In genomic region chr2:98027535-98027934, GRCh38 we compare ENCODE assay signal across 12 cellular contexts. TPM values are rescaled to one million over a fixed set of nuclear protein-coding genes. Genes with fewer than 3 reads are reported as not detected.
A peak's percentile ranks its signal among the peaks of the same experiment; 100 is the strongest.
DNase-seq lines count a peak whose midpoint lies in the region; ATAC-seq and TF ChIP-seq lines count a peak whose summit lies in the region.
"Had no signal": no experiment of that assay in that cellular context is flagged by ENCODE, and none has a peak within 500 bp of the region (broad histone marks: within the 10 kb centered on the region; RNA-seq: fewer than 3 reads in every experiment).

No MANE protein-coding gene starts in this region.

- POLR2A ChIA-PET in activated CD4-positive, alpha-beta memory T cell treated with anti-CD3 and anti-CD28 coated beads, Interleukin-2, amount 10 ng/mL, durations not matched to agents 7 days and 5 days (lab: Charles Lee), result no interaction called here

- H3K27ac ChIP-seq in suprapubic skin, result no peak overlapping the region
- H3K27ac ChIP-seq: adrenal gland had no signal

- H3K9me3 Mint-ChIP-seq in activated CD4-positive, alpha-beta T cell treated with anti-CD3 and anti-CD28 coated beads, Interleukin-2, amount 10 ng/mL, durations not matched to agents 24 days and 14 days, result no peaks in the 10 kb centered on the region
- peaks cover 0 to 1% (median 0%) of the 10 kb centered on the region in 3 donors for H3K9me3 Mint-ChIP-seq in IgD-negative memory B cell
- peaks cover under 1 to 1% of the 10 kb centered on the region in 2 donors for H3K9me3 Mint-ChIP-seq in stimulated activated naive B cell treated with anti-CD40 and anti-IgM and Interleukin-4, amounts not matched to agents 10 μg/mL and 1 μg/mL and 100 μg/mL, for 72 hours
- no peaks in the 10 kb centered on the region for H3K9me3 Mint-ChIP-seq in activated CD4-positive, alpha-beta memory T cell treated with anti-CD3 and anti-CD28 coated beads, Interleukin-2, amount 10 ng/mL, durations not matched to agents 7 days and 5 days
- H3K9me3 Mint-ChIP-seq: T-helper 1 cell treated with Interleukin-12 subunit alpha and Interleukin-12 subunit beta and Interleukin-4 antibody, amounts not matched to agents 30 μg/mL and 1 μg/mL, for 36 hours had no signal

- TF ChIP-seq POLR2A in suprapubic skin (IDR thresholded peaks at IDR 0.05), result no peak

- intact Hi-C loops in activated CD4-positive, alpha-beta T cell treated with anti-CD3 and anti-CD28 coated beads, Interleukin-2, amount 10 ng/mL, durations not matched to agents 24 days and 14 days (cut with micrococcal nuclease), result loop anchor here (1.0 to 5.0 kb wide), 2 partner anchors 14 to 220 kb away; no protein-coding TSS in a partner anchor

- H3K27me3 ChIP-seq in suprapubic skin, result no peaks in the 10 kb centered on the region
- H3K27me3 ChIP-seq: adrenal gland had no signal

- H3K4me3 ChIP-seq in suprapubic skin, result no peak overlapping the region
- H3K4me3 ChIP-seq: adrenal gland had no signal

- H3K27ac Mint-ChIP-seq in activated CD4-positive, alpha-beta T cell treated with anti-CD3 and anti-CD28 coated beads, Interleukin-2, amount 10 ng/mL, durations not matched to agents 24 days and 14 days, result no peak overlapping the region
- H3K27ac Mint-ChIP-seq in IgD-negative memory B cell, result peak overlapping the region; percentile 66 to 90 (median 84)
- H3K27ac Mint-ChIP-seq in stimulated activated naive B cell treated with anti-CD40 and anti-IgM and Interleukin-4, amounts not matched to agents 10 μg/mL and 1 μg/mL and 100 μg/mL, for 72 hours, result peak overlapping the region; percentile 94
- no peak overlapping the region for H3K27ac Mint-ChIP-seq in activated CD4-positive, alpha-beta memory T cell treated with anti-CD3 and anti-CD28 coated beads, Interleukin-2, amount 10 ng/mL, durations not matched to agents 7 days and 5 days
- H3K27ac Mint-ChIP-seq: nephron; T-helper 1 cell treated with Interleukin-12 subunit alpha and Interleukin-12 subunit beta and Interleukin-4 antibody, amounts not matched to agents 30 μg/mL and 1 μg/mL, for 36 hours had no signal

- WGBS in suprapubic skin, result 90% methylated on average over 3 of the region's 3 CpGs

- peaks cover 5% of the 10 kb centered on the region for H3K27me3 Mint-ChIP-seq in activated CD4-positive, alpha-beta T cell treated with anti-CD3 and anti-CD28 coated beads, Interleukin-2, amount 10 ng/mL, durations not matched to agents 24 days and 14 days
- H3K27me3 Mint-ChIP-seq in IgD-negative memory B cell, result no peaks in the 10 kb centered on the region
- no peaks in the 10 kb centered on the region for H3K27me3 Mint-ChIP-seq in stimulated activated naive B cell treated with anti-CD40 and anti-IgM and Interleukin-4, amounts not matched to agents 10 μg/mL and 1 μg/mL and 100 μg/mL, for 72 hours
- peaks cover 9% of the 10 kb centered on the region for H3K27me3 Mint-ChIP-seq in activated CD4-positive, alpha-beta memory T cell treated with anti-CD3 and anti-CD28 coated beads, Interleukin-2, amount 10 ng/mL, durations not matched to agents 7 days and 5 days

- CTCF ChIA-PET in activated CD4-positive, alpha-beta memory T cell treated with anti-CD3 and anti-CD28 coated beads, Interleukin-2, amount 10 ng/mL, durations not matched to agents 7 days and 5 days (lab: Charles Lee), result no interaction called here

- no peaks in the 10 kb centered on the region for H3K36me3 Mint-ChIP-seq in activated CD4-positive, alpha-beta T cell treated with anti-CD3 and anti-CD28 coated beads, Interleukin-2, amount 10 ng/mL, durations not matched to agents 24 days and 14 days (ENCODE audit: low read depth)
- no peaks in the 10 kb centered on the region for H3K36me3 Mint-ChIP-seq in IgD-negative memory B cell
- H3K36me3 Mint-ChIP-seq in stimulated activated naive B cell treated with anti-CD40 and anti-IgM and Interleukin-4, amounts not matched to agents 10 μg/mL and 1 μg/mL and 100 μg/mL, for 72 hours, result peaks cover 0 to 1% of the 10 kb centered on the region in 2 donors
- no peaks in the 10 kb centered on the region for H3K36me3 Mint-ChIP-seq in activated CD4-positive, alpha-beta memory T cell treated with anti-CD3 and anti-CD28 coated beads, Interleukin-2, amount 10 ng/mL, durations not matched to agents 7 days and 5 days (ENCODE audit: low read depth)

- H3K4me1 ChIP-seq in suprapubic skin, result no peaks in the 10 kb centered on the region

- DNase-seq in activated CD4-positive, alpha-beta T cell treated with anti-CD3 and anti-CD28 coated beads, Interleukin-2, amount 10 ng/mL, durations not matched to agents 24 days and 14 days, result no peak
- no peak for DNase-seq in activated CD4-positive, alpha-beta T cell treated with anti-CD3 and anti-CD28 coated beads, Interleukin-2, amount 50 U/mL, for 4 hours
- peak; percentile 44 for DNase-seq in stimulated activated naive B cell treated with anti-CD40 and anti-IgM and Interleukin-4, amounts not matched to agents 10 μg/mL and 1 μg/mL and 100 μg/mL, for 72 hours
- DNase-seq in activated CD4-positive, alpha-beta memory T cell treated with anti-CD3 and anti-CD28 coated beads, Interleukin-2, amount 10 ng/mL, durations not matched to agents 7 days and 5 days, result no peak
- DNase-seq in suprapubic skin (ENCODE audit: low spot score in 2 of 2) (no peak), HuH-7 (ENCODE audit: low spot score) (no peak)
- DNase-seq: adrenal gland had no signal

- ATAC-seq in HG02763 (IDR thresholded peaks at IDR 0.05; ENCODE audit: unreplicated experiment), result peak; percentile 42
- ATAC-seq in stimulated activated naive B cell treated with anti-CD40 and anti-IgM and Interleukin-4, amounts not matched to agents 10 μg/mL and 1 μg/mL and 100 μg/mL, for 72 hours (replicated peaks), result peak; percentile 66 to 69

- TF ChIP-seq EP300 in suprapubic skin (IDR thresholded peaks at IDR 0.05), result no peak

- TF ChIP-seq CTCF in suprapubic skin (IDR thresholded peaks at IDR 0.05), result no peak

- H3K9me3 ChIP-seq in suprapubic skin, result no peaks in the 10 kb centered on the region
- H3K9me3 ChIP-seq: adrenal gland had no signal

- H3K36me3 ChIP-seq in suprapubic skin, result no peaks in the 10 kb centered on the region
- H3K36me3 ChIP-seq: adrenal gland had no signal

- peak overlapping the region; percentile 58 for H3K4me3 Mint-ChIP-seq in activated CD4-positive, alpha-beta T cell treated with anti-CD3 and anti-CD28 coated beads, Interleukin-2, amount 10 ng/mL, durations not matched to agents 24 days and 14 days
- H3K4me3 Mint-ChIP-seq in IgD-negative memory B cell, result peak overlapping the region; percentile 72 to 85 (median 80)
- H3K4me3 Mint-ChIP-seq in stimulated activated naive B cell treated with anti-CD40 and anti-IgM and Interleukin-4, amounts not matched to agents 10 μg/mL and 1 μg/mL and 100 μg/mL, for 72 hours, result peak overlapping the region; percentile 68 to 74
- no peak overlapping the region for H3K4me3 Mint-ChIP-seq in activated CD4-positive, alpha-beta memory T cell treated with anti-CD3 and anti-CD28 coated beads, Interleukin-2, amount 10 ng/mL, durations not matched to agents 7 days and 5 days
- H3K4me3 Mint-ChIP-seq: nephron had no signal

- peaks cover 17% of the 10 kb centered on the region for H3K4me1 Mint-ChIP-seq in activated CD4-positive, alpha-beta T cell treated with anti-CD3 and anti-CD28 coated beads, Interleukin-2, amount 10 ng/mL, durations not matched to agents 24 days and 14 days
- peaks cover 29 to 38% (median 36%) of the 10 kb centered on the region in 3 donors for H3K4me1 Mint-ChIP-seq in IgD-negative memory B cell
- H3K4me1 Mint-ChIP-seq in stimulated activated naive B cell treated with anti-CD40 and anti-IgM and Interleukin-4, amounts not matched to agents 10 μg/mL and 1 μg/mL and 100 μg/mL, for 72 hours, result peaks cover 35 to 74% of the 10 kb centered on the region in 2 donors
- H3K4me1 Mint-ChIP-seq in activated CD4-positive, alpha-beta memory T cell treated with anti-CD3 and anti-CD28 coated beads, Interleukin-2, amount 10 ng/mL, durations not matched to agents 7 days and 5 days, result peaks cover 24% of the 10 kb centered on the region

RNA-seq across cellular contexts. Expression of gene TMEM131, which starts 31.8 kb away (rescaled TPM):
- 41.7 and 44.1 TPM in 2 replicates for total RNA-seq in activated CD4-positive, alpha-beta T cell treated with anti-CD3 and anti-CD28 coated beads, Interleukin-2, amount 10 ng/mL, durations not matched to agents 24 days and 14 days
- polyA plus RNA-seq in IgD-negative memory B cell, result 24.9 TPM
- 10 to 100 TPM; 31.3 to 31.9 TPM for total RNA-seq in activated CD4-positive, alpha-beta memory T cell treated with anti-CD3 and anti-CD28 coated beads, Interleukin-2, amount 10 ng/mL, durations not matched to agents 7 days and 5 days
- 100 to 1,000 TPM in 1 of 4 donors, 10 to 100 TPM in 3; 39.7 to 117 (median 42.5) TPM for total RNA-seq in suprapubic skin

RNA-seq across cellular contexts. Expression of gene VWA3B, which starts 59.4 kb away (rescaled TPM):
- total RNA-seq in activated CD4-positive, alpha-beta T cell treated with anti-CD3 and anti-CD28 coated beads, Interleukin-2, amount 10 ng/mL, durations not matched to agents 24 days and 14 days, result not detected in 2 replicates
- polyA plus RNA-seq in IgD-negative memory B cell, result not detected
- total RNA-seq in activated CD4-positive, alpha-beta memory T cell treated with anti-CD3 and anti-CD28 coated beads, Interleukin-2, amount 10 ng/mL, durations not matched to agents 7 days and 5 days, result not detected
- not detected for total RNA-seq in suprapubic skin
- total RNA-seq: fibroblast of villous mesenchyme had no signal

Comparison
In these comparisons a context has a peak if more than half of its experiments do, and no peak if none do; other contexts are left out.
1. H3K27ac Mint-ChIP-seq: peak in IgD-negative memory B cell (3 of 3) and stimulated activated naive B cell treated with anti-CD40 and anti-IgM and Interleukin-4, amounts not matched to agents 10 μg/mL and 1 μg/mL and 100 μg/mL, for 72 hours (single experiment); none in activated CD4-positive, alpha-beta T cell treated with anti-CD3 and anti-CD28 coated beads, Interleukin-2, amount 10 ng/mL, durations not matched to agents 24 days and 14 days (single experiment) and activated CD4-positive, alpha-beta memory T cell treated with anti-CD3 and anti-CD28 coated beads, Interleukin-2, amount 10 ng/mL, durations not matched to agents 7 days and 5 days (single experiment).